ENCODE assay signal across 10 cellular contexts in the genomic region with DNA sequence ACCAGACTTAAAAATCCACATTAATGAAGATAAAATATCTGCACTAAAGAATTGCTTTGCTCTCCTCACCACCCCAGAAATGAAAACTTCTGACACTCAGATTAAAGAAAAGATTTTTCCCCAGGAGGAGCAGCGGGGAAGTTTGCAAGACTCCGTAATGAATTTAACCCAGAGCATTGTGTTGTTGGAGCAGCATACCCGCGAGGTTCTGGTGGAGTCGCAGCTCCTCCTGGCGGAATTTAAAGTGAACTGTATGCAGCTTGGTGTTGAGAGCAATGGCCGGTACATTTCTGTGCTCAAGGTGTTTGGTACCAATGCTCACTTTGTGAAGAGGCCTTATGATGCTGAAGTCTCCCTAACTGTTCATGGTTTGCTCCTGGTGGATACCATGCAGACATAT. TPM values are rescaled to one million over a fixed set of nuclear protein-coding genes. Genes with fewer than 3 reads are reported as not detected.
A peak's percentile ranks its signal among the peaks of the same experiment; 100 is the strongest.
DNase-seq lines count a peak whose midpoint lies in the region; ATAC-seq and TF ChIP-seq lines count a peak whose summit lies in the region.
"Had no signal": no experiment of that assay in that cellular context is flagged by ENCODE, and none has a peak within 500 bp of the region (broad histone marks: within the 10 kb centered on the region; RNA-seq: fewer than 3 reads in every experiment).

No MANE protein-coding gene starts in this region.

- H3K27ac ChIP-seq in heart left ventricle (no peak overlapping the region), aorta (ENCODE audit: low read depth in 1 of 2, low read length in 2 of 2) (no peak overlapping the region)

- ATAC-seq in heart left ventricle (peak in 1 of 4 donors; percentile 50), Right ventricle myocardium inferior (no peak), left colon (peak; percentile 52), aorta (ENCODE audit: low FRiP score) (peak; percentile 76), HG02885 (IDR thresholded peaks at IDR 0.05; ENCODE audit: poor library complexity, unreplicated experiment) (no peak)
- no peak for ATAC-seq in stimulated activated memory B cell treated with anti-CD40 and anti-IgM and Interleukin-4, amounts not matched to agents 10 μg/mL and 1 μg/mL and 100 μg/mL, for 72 hours
- ATAC-seq: naive thymus-derived CD4-positive, alpha-beta T cell had no signal

- H3K9me3 ChIP-seq in heart left ventricle (no peaks in the 10 kb centered on the region), aorta (ENCODE audit: control insufficient read depth, low read length) (no peaks in the 10 kb centered on the region)

- H3K27ac Mint-ChIP-seq in stimulated activated memory B cell treated with anti-CD40 and anti-IgM and Interleukin-4, amounts not matched to agents 10 μg/mL and 1 μg/mL and 100 μg/mL, for 72 hours, result no peak overlapping the region

- intact Hi-C loops in heart left ventricle (cut with DNase I) (loop anchor here in 6 of 10 donors (5.0 to 10.0 kb wide), 2 partner anchors 379 to 381 kb away; no protein-coding TSS in a partner anchor), Right ventricle myocardium inferior (cut with DNase I) (no loop called here), left colon (cut with DNase I, micrococcal nuclease) (no loop called here), aorta (cut with DNase I) (loop anchor here (5.0 kb wide), 2 partner anchors 346 to 381 kb away; no protein-coding TSS in a partner anchor), lower leg skin (cut with DNase I; ENCODE audit: low total_unique reads) (loop anchor here (5.0 kb wide), 1 partner anchor 336 kb away; no protein-coding TSS in a partner anchor)

- TF ChIP-seq POLR2A in heart left ventricle (IDR thresholded peaks at IDR 0.05), result no peak
- TF ChIP-seq POLR2A in lower leg skin (IDR thresholded peaks at IDR 0.05), result no peak

- H3K27me3 ChIP-seq in heart left ventricle, result no peaks in the 10 kb centered on the region
- no peaks in the 10 kb centered on the region for H3K27me3 ChIP-seq in aorta (ENCODE audit: control insufficient read depth in 1 of 2, insufficient read depth in 2 of 2, low read length in 1 of 2)

- H3K4me1 Mint-ChIP-seq in stimulated activated memory B cell treated with anti-CD40 and anti-IgM and Interleukin-4, amounts not matched to agents 10 μg/mL and 1 μg/mL and 100 μg/mL, for 72 hours, result no peaks in the 10 kb centered on the region

- no peak overlapping the region for H3K4me3 Mint-ChIP-seq in stimulated activated memory B cell treated with anti-CD40 and anti-IgM and Interleukin-4, amounts not matched to agents 10 μg/mL and 1 μg/mL and 100 μg/mL, for 72 hours
- H3K4me3 Mint-ChIP-seq: naive thymus-derived CD4-positive, alpha-beta T cell had no signal

- H3K4me1 ChIP-seq in heart left ventricle, result peaks cover 0 to 15% (median 0%) of the 10 kb centered on the region in 12 donors
- no peaks in the 10 kb centered on the region for H3K4me1 ChIP-seq in aorta (ENCODE audit: control insufficient read depth in 1 of 2, insufficient read depth in 2 of 2, low read length in 2 of 2)

- H3K4me3 ChIP-seq in heart left ventricle (no peak overlapping the region), astrocyte of the spinal cord (ENCODE audit: low read depth, low read length) (no peak overlapping the region), aorta (ENCODE audit: low read length in 2 of 2) (no peak overlapping the region), lower leg skin (ENCODE audit: low read depth, poor library complexity, severe bottlenecking) (no peak overlapping the region)

- peak in 1 of 5 donors; percentile 36 for DNase-seq in heart left ventricle
- no peak for DNase-seq in Right ventricle myocardium inferior (ENCODE audit: missing footprints)
- peak; percentile 48 for DNase-seq in astrocyte of the spinal cord (ENCODE audit: low read depth, low spot score)
- DNase-seq in left colon, result peak in 1 of 2 donors; percentile 6
- no peak for DNase-seq in aorta
- DNase-seq in lower leg skin (ENCODE audit: low spot score in 2 of 2), result no peak
- DNase-seq: activated T-cell treated with anti-CD3 and anti-CD28 coated beads, Interleukin-2, amount 50 U/mL, for 48 hours had no signal

- H3K9me3 Mint-ChIP-seq in stimulated activated memory B cell treated with anti-CD40 and anti-IgM and Interleukin-4, amounts not matched to agents 10 μg/mL and 1 μg/mL and 100 μg/mL, for 72 hours, result no peaks in the 10 kb centered on the region
- H3K9me3 Mint-ChIP-seq: naive thymus-derived CD4-positive, alpha-beta T cell had no signal

- TF ChIP-seq CTCF in heart left ventricle (IDR thresholded peaks at IDR 0.05) (peak; percentile 15 to 52 (median 33)), astrocyte of the spinal cord (IDR thresholded peaks at IDR 0.05; ENCODE audit: low read depth, low read length) (peak; percentile 62), lower leg skin (IDR thresholded peaks at IDR 0.05) (no peak)

- H3K36me3 ChIP-seq in heart left ventricle, result peaks cover 0 to 100% (median 97%) of the 10 kb centered on the region in 9 donors
- H3K36me3 ChIP-seq in aorta (ENCODE audit: control insufficient read depth in 1 of 2, insufficient read depth in 2 of 2, low read length in 1 of 2), result peaks cover 8 to 13% of the 10 kb centered on the region in 2 donors

- 62 to 73% (median 68%) methylated on average over 7 of the region's 7 CpGs for WGBS in heart left ventricle, 4 donors
- 49 to 59% methylated on average over 7 of the region's 7 CpGs for WGBS in aorta, 2 donors
- WGBS in lower leg skin, 2 donors, result 57 to 77% methylated on average over 7 of the region's 7 CpGs

- H3K27me3 Mint-ChIP-seq in stimulated activated memory B cell treated with anti-CD40 and anti-IgM and Interleukin-4, amounts not matched to agents 10 μg/mL and 1 μg/mL and 100 μg/mL, for 72 hours, result no peaks in the 10 kb centered on the region
- H3K27me3 Mint-ChIP-seq: naive thymus-derived CD4-positive, alpha-beta T cell had no signal

- in situ Hi-C loops in astrocyte of the spinal cord (cut with HindIII; ENCODE audit: low sequenced_read_pairs), result no loop called here

- H3K36me3 Mint-ChIP-seq in stimulated activated memory B cell treated with anti-CD40 and anti-IgM and Interleukin-4, amounts not matched to agents 10 μg/mL and 1 μg/mL and 100 μg/mL, for 72 hours, result peaks cover 57% of the 10 kb centered on the region

RNA-seq across cellular contexts. Expression of gene VPS13D, which starts 46.4 kb away (rescaled TPM):
- 100 to 1,000 TPM in 4 of 9 donors, 10 to 100 TPM in 5; 74.3 to 301 (median 95.8) TPM for total RNA-seq in heart left ventricle
- 10 to 100 TPM; 32.1 to 84.8 TPM for polyA plus RNA-seq in heart left ventricle
- total RNA-seq in Right ventricle myocardium inferior, result 105 TPM
- total RNA-seq in left colon, result 10 to 100 TPM; 76.1 to 99.9 TPM
- 100 to 1,000 TPM in 1 of 2 donors, 10 to 100 TPM in 1; 94.2 to 134 TPM for total RNA-seq in aorta
- 10 to 100 TPM; 15.8 to 23.6 TPM for polyA plus RNA-seq in aorta
- 100 to 1,000 TPM in 3 of 4 donors, 10 to 100 TPM in 1; 96.5 to 200 (median 116) TPM for total RNA-seq in lower leg skin

Comparison
In these comparisons a context has a peak if more than half of its experiments do, and no peak if none do; other contexts are left out.
1. intact Hi-C loops: an anchor here in heart left ventricle (5.0 to 10.0 kb wide), aorta (5.0 kb wide) and lower leg skin (5.0 kb wide); none called in Right ventricle myocardium inferior and left colon.
2. ATAC-seq: peak in left colon (single experiment) and aorta (single experiment); none in Right ventricle myocardium inferior (single experiment), stimulated activated memory B cell treated with anti-CD40 and anti-IgM and Interleukin-4, amounts not matched to agents 10 μg/mL and 1 μg/mL and 100 μg/mL, for 72 hours (single experiment) and HG02885 (single experiment).
3. CTCF ChIP-seq: peak in heart left ventricle (12 of 12) and astrocyte of the spinal cord (single experiment); none in lower leg skin (0 of 3).